ENCODE assay signal across 10 cellular contexts in genomic region chr4:169103966-169104412, GRCh38.
DNase-seq lines count a peak whose midpoint lies in the region; ATAC-seq and TF ChIP-seq lines count a peak whose summit lies in the region.
"Had no signal": no experiment of that assay in that cellular context is flagged by ENCODE, and none has a peak within 500 bp of the region (broad histone marks: within the 10 kb centered on the region; RNA-seq: fewer than 3 reads in every experiment).

No MANE protein-coding gene starts in this region.

- POLR2A ChIA-PET in GM10248 (lab: Yijun Ruan, JAX), result no interaction called here

- H3K4me3 Mint-ChIP-seq in nephron, result no peak overlapping the region
- H3K4me3 Mint-ChIP-seq: activated CD8-positive, alpha-beta T cell treated with anti-CD3 and anti-CD28 coated beads for 36 hours; stimulated activated naive CD8-positive, alpha-beta T cell treated with anti-CD3 and anti-CD28 coated beads, Interleukin-15, Interleukin-2, amounts not matched to agents 100 ng/mL and 50 ng/mL, for 24 hours had no signal

- CTCF ChIA-PET in GM10248 (lab: Yijun Ruan, JAX), result interaction anchor here (1.0 kb wide), 1 partner anchor 18 kb away, joined by 4 read pairs; no protein-coding TSS in a partner anchor

- ATAC-seq in GM19463 (IDR thresholded peaks at IDR 0.05; ENCODE audit: unreplicated experiment) (no peak), HG03139 (IDR thresholded peaks at IDR 0.05; ENCODE audit: unreplicated experiment) (no peak)
- ATAC-seq: activated CD8-positive, alpha-beta T cell treated with anti-CD3 and anti-CD28 coated beads for 36 hours had no signal

- TF ChIP-seq CTCF in nephron (IDR thresholded peaks at IDR 0.05; ENCODE audit: unreplicated experiment in 3 of 3), result no peak
- TF ChIP-seq CTCF in GM10248 (IDR thresholded peaks at IDR 0.05; ENCODE audit: control extremely low read depth, extremely low read depth, low read depth, missing control alignments), result no peak

- no peaks in the 10 kb centered on the region for H3K27me3 Mint-ChIP-seq in nephron (ENCODE audit: low read depth)

- H3K9me3 Mint-ChIP-seq in nephron, result no peaks in the 10 kb centered on the region
- H3K9me3 Mint-ChIP-seq: activated CD8-positive, alpha-beta T cell treated with anti-CD3 and anti-CD28 coated beads for 36 hours; stimulated activated naive CD8-positive, alpha-beta T cell treated with anti-CD3 and anti-CD28 coated beads, Interleukin-15, Interleukin-2, amounts not matched to agents 100 ng/mL and 50 ng/mL, for 24 hours had no signal

- H3K27ac Mint-ChIP-seq in nephron, result peak overlapping the region; percentile 15 to 59 (median 37)
- H3K27ac Mint-ChIP-seq: activated CD8-positive, alpha-beta T cell treated with anti-CD3 and anti-CD28 coated beads for 36 hours; stimulated activated naive CD8-positive, alpha-beta T cell treated with anti-CD3 and anti-CD28 coated beads, Interleukin-15, Interleukin-2, amounts not matched to agents 100 ng/mL and 50 ng/mL, for 24 hours had no signal

- H3K4me1 Mint-ChIP-seq in nephron, result peaks cover 41% of the 10 kb centered on the region

- in situ Hi-C loops in G401 (cut with HindIII; ENCODE audit: low sequenced_read_pairs), result no loop called here

- DNase-seq in G401 (ENCODE audit: low spot score) (peak; percentile 15), NCI-H2081 treated with DMSO at 0.1 percent for 48 hours (lab: John Stamatoyannopoulos, UW) (peak; percentile 38), cerebellum (ENCODE audit: low spot score) (peak; percentile 10), OCI-M1 (lab: John Stamatoyannopoulos, UW) (no peak), GM10248 (ENCODE audit: extremely low spot score) (no peak)
- DNase-seq: activated CD8-positive, alpha-beta T cell treated with anti-CD3 and anti-CD28 coated beads for 36 hours had no signal

- peaks cover 53% of the 10 kb centered on the region for H3K36me3 Mint-ChIP-seq in nephron (ENCODE audit: low read depth)

Comparison
In these comparisons a context has a peak if more than half of its experiments do, and no peak if none do; other contexts are left out.
1. DNase-seq: peak in G401 (single experiment), NCI-H2081 treated with DMSO at 0.1 percent for 48 hours (single experiment) and cerebellum (single experiment); none in OCI-M1 (single experiment) and GM10248 (single experiment).